1 cellular context compared by ENCODE assay signal in the genomic region with DNA sequence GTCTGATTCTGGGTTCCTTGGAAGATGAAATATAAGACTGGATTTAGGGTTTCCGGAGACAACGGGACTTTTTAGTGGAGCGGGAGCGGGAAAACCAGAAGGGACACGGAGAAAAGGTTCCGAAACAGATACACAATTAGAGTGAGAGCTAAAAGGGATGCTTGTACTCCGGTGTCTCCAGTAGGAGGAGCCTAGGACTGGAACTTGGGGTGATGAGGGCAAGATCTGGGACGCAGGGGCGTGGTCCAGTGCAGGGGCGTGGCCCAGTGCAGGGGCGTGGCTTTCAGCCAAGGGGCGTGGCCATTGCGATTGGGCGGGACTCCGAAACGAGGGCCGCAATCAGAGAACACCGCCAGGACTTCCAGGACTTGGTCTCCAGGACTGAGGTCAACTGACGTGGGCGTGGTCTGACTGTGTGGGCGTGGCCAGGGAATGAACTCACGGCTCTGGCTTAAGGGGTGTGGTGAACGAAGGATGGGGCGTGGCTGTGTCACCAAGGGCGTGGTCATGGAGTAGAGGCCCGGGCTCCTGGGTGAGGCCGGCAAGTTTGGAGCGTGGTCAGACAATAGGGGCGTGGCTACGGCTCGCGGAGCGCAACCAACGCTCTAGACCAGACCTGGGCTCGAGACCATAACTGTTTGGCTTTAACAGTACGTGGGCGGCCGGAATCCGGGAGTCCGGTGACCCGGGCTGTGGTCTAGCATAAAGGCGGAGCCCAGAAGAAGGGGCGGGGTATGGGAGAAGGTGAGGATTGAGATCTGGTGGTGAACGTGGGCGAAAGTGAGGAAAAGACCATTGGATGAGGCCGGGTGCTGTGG.
TF ChIP-seq lines count a peak whose summit lies in the region.

A gene (plus strand): TSS at position 613 of the 818 bp plus-strand sequence. CDS start 122 bp downstream, at position 735.

TF ChIP-seq in SK-N-SH, 30 proteins besides CTCF, POLR2A, EP300 and RAD21:
- TF ChIP-seq, protein P1, sequence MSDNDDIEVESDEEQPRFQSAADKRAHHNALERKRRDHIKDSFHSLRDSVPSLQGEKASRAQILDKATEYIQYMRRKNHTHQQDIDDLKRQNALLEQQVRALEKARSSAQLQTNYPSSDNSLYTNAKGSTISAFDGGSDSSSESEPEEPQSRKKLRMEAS (IDR thresholded peaks at IDR 0.05; ENCODE audit: low read depth) = peak; percentile 72; the same call in 1 of the 2 replicates
- TF ChIP-seq MXI1 (IDR thresholded peaks at IDR 0.05; ENCODE audit: low read depth, low read length) = peak; percentile 89
- TF ChIP-seq NFIC (IDR thresholded peaks at IDR 0.05; ENCODE audit: borderline replicate concordance) = no peak
- TF ChIP-seq RFX5 (IDR thresholded peaks at IDR 0.05; ENCODE audit: low read length) = peak; percentile 61
- peak; percentile 39; the same call in 1 of the 2 replicates for TF ChIP-seq SIN3A (IDR thresholded peaks at IDR 0.05; ENCODE audit: borderline replicate concordance, low read depth, low read length)
- TF ChIP-seq, protein P2, sequence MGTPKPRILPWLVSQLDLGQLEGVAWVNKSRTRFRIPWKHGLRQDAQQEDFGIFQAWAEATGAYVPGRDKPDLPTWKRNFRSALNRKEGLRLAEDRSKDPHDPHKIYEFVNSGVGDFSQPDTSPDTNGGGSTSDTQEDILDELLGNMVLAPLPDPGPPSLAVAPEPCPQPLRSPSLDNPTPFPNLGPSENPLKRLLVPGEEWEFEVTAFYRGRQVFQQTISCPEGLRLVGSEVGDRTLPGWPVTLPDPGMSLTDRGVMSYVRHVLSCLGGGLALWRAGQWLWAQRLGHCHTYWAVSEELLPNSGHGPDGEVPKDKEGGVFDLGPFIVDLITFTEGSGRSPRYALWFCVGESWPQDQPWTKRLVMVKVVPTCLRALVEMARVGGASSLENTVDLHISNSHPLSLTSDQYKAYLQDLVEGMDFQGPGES (IDR thresholded peaks at IDR 0.05; ENCODE audit: low read depth, low read length) = no peak
- no peak for TF ChIP-seq RCOR1 (IDR thresholded peaks at IDR 0.05; ENCODE audit: low read length)
- TF ChIP-seq POLR2AphosphoS5 (IDR thresholded peaks at IDR 0.05; ENCODE audit: low read depth, low read length) = peak; percentile 67; the same call in 1 of the 2 replicates
- TF ChIP-seq TAF1 (IDR thresholded peaks at IDR 0.05; ENCODE audit: borderline replicate concordance, low read depth, low read length) = 0 out of 2 replicates have a peak, but pooled peaks have one; percentile 9
- no peak for TF ChIP-seq SMC3 (IDR thresholded peaks at IDR 0.05; ENCODE audit: low read depth, low read length)
